33 cellular contexts compared by ENCODE assay signal in genomic region chr4:5842456-5842855, GRCh38. TPM values are rescaled to one million over a fixed set of nuclear protein-coding genes. Genes with fewer than 3 reads are reported as not detected.
"Had no signal": no experiment of that assay in that cellular context is flagged by ENCODE, and none has a peak within 500 bp of the region (broad histone marks: within the 10 kb centered on the region; RNA-seq: fewer than 3 reads in every experiment).

No MANE protein-coding gene starts in this region.

- H3K27ac ChIP-seq: ascending aorta, SJSA1 had no signal

- H3K9ac ChIP-seq: SK-N-SH had no signal

- H3K36me3 Mint-ChIP-seq: activated naive CD4-positive, alpha-beta T cell treated with anti-CD3 and anti-CD28 coated beads, Interleukin-2, amount 50 U/mL, for 24 hours; activated naive CD8-positive, alpha-beta T cell treated with anti-CD3 and anti-CD28 coated beads, Interleukin-2, amount 10 ng/mL, durations not matched to agents 7 days and 5 days had no signal

- H3K4me1 Mint-ChIP-seq: activated CD4-positive, alpha-beta T cell treated with anti-CD3 and anti-CD28 coated beads for 36 hours; activated CD4-positive, alpha-beta T cell treated with anti-CD3 and anti-CD28 coated beads, Interleukin-2, amount 10 ng/mL, durations not matched to agents 7 days and 5 days; activated naive CD4-positive, alpha-beta T cell treated with anti-CD3 and anti-CD28 coated beads, Interleukin-2, amount 50 U/mL, for 24 hours; activated naive CD8-positive, alpha-beta T cell treated with anti-CD3 and anti-CD28 coated beads, Interleukin-2, amount 10 ng/mL, durations not matched to agents 7 days and 5 days had no signal

- H3K9me2 ChIP-seq: SK-N-SH had no signal

- H3K9me3 ChIP-seq: ascending aorta, SJSA1, SK-N-SH had no signal

- H3K4me3 ChIP-seq: ascending aorta, SJSA1 had no signal

- H3K4me1 ChIP-seq: SJSA1 had no signal

- DNase-seq: activated CD4-positive, alpha-beta T cell treated with anti-CD3 and anti-CD28 coated beads for 36 hours; activated CD4-positive, alpha-beta T cell treated with anti-CD3 and anti-CD28 coated beads, Interleukin-2, amount 10 ng/mL, durations not matched to agents 7 days and 5 days; activated CD4-positive, alpha-beta T cell treated with anti-CD3 and anti-CD28 coated beads, Interleukin-2, amount 50 U/mL, for 48 hours; activated CD8-positive, alpha-beta T cell treated with anti-CD3 and anti-CD28 coated beads, Interleukin-2, amount 10 ng/mL, durations not matched to agents 7 days and 5 days; activated gamma-delta T cell; activated naive CD4-positive, alpha-beta T cell treated with Interleukin-2 at 50 U/mL for 16 hours; activated naive CD8-positive, alpha-beta T cell treated with anti-CD3 and anti-CD28 coated beads, Interleukin-2, amount 10 ng/mL, durations not matched to agents 7 days and 5 days; activated T-cell treated with anti-CD3 and anti-CD28 coated beads, Interleukin-2, amount 50 U/mL, for 24 hours; amygdala; KG1; MM.1S; MV-4-11; NCI-H1092 treated with DMSO at 0.1 percent for 48 hours; NCI-H1417; NCI-H146; NCI-H187; NCI-H2029 treated with DMSO at 0.1 percent for 48 hours; NCI-H2107; NCI-H2171; NCI-H510A; NCI-H526; NCI-H748 treated with DMSO at 0.1 percent for 48 hours; SHP77; SK-N-SH had no signal

- ATAC-seq: activated CD4-positive, alpha-beta T cell treated with anti-CD3 and anti-CD28 coated beads for 36 hours; activated CD4-positive, CD25-positive, alpha-beta regulatory T cell treated with anti-CD3 and anti-CD28 coated beads, Interleukin-2, amount 50 U/mL, for 24 hours; activated CD8-positive, alpha-beta T cell treated with anti-CD3 and anti-CD28 coated beads, Interleukin-2, amount 10 ng/mL, durations not matched to agents 7 days and 5 days; WTC11 had no signal

- H3K9me3 Mint-ChIP-seq: activated CD4-positive, alpha-beta T cell treated with anti-CD3 and anti-CD28 coated beads, Interleukin-2, amount 10 ng/mL, durations not matched to agents 7 days and 5 days; activated T-cell treated with anti-CD3 and anti-CD28 coated beads, Interleukin-2, amount 50 U/mL, for 24 hours; activated T-helper 2 cell treated with anti-CD3 and anti-CD28 coated beads, Interferon-gamma antibody, Interleukin-2, Interleukin-4, amounts not matched to agents 10 μg/mL and 5 μg/mL and 100 μg/mL, durations not matched to agents 14 hours and 24 hours and 36 hours; T-helper 2 cell treated with Interferon-gamma antibody and Interleukin-4, amounts not matched to agents 5 μg/mL and 100 μg/mL, for 36 hours; WTC11 had no signal

- H3K36me3 ChIP-seq: ascending aorta, SJSA1 had no signal

- H3K4me3 Mint-ChIP-seq: activated CD4-positive, alpha-beta T cell treated with anti-CD3 and anti-CD28 coated beads for 36 hours; activated CD4-positive, alpha-beta T cell treated with anti-CD3 and anti-CD28 coated beads, Interleukin-2, amount 10 ng/mL, durations not matched to agents 7 days and 5 days; activated CD8-positive, alpha-beta T cell treated with anti-CD3 and anti-CD28 coated beads, Interleukin-2, amount 10 ng/mL, durations not matched to agents 7 days and 5 days; activated naive CD4-positive, alpha-beta T cell treated with anti-CD3 and anti-CD28 coated beads, Interleukin-2, amount 50 U/mL, for 24 hours; activated naive CD8-positive, alpha-beta T cell treated with anti-CD3 and anti-CD28 coated beads, Interleukin-2, amount 10 ng/mL, durations not matched to agents 7 days and 5 days; activated T-cell treated with anti-CD3 and anti-CD28 coated beads, Interleukin-2, amount 50 U/mL, for 24 hours; T-helper 1 cell treated with Interleukin-12 subunit alpha and Interleukin-12 subunit beta and Interleukin-4 antibody, amounts not matched to agents 30 μg/mL and 1 μg/mL, for 36 hours; T-helper 2 cell treated with Interferon-gamma antibody and Interleukin-4, amounts not matched to agents 5 μg/mL and 100 μg/mL, for 36 hours; WTC11 had no signal

- H3K27ac Mint-ChIP-seq: activated CD4-positive, alpha-beta T cell treated with anti-CD3 and anti-CD28 coated beads for 36 hours; activated CD4-positive, alpha-beta T cell treated with anti-CD3 and anti-CD28 coated beads, Interleukin-2, amount 10 ng/mL, durations not matched to agents 7 days and 5 days; activated CD8-positive, alpha-beta T cell treated with anti-CD3 and anti-CD28 coated beads, Interleukin-2, amount 10 ng/mL, durations not matched to agents 7 days and 5 days; activated naive CD4-positive, alpha-beta T cell treated with anti-CD3 and anti-CD28 coated beads, Interleukin-2, amount 50 U/mL, for 24 hours; activated naive CD8-positive, alpha-beta T cell treated with anti-CD3 and anti-CD28 coated beads, Interleukin-2, amount 10 ng/mL, durations not matched to agents 7 days and 5 days; activated T-cell treated with anti-CD3 and anti-CD28 coated beads, Interleukin-2, amount 50 U/mL, for 24 hours; activated T-helper 2 cell treated with anti-CD3 and anti-CD28 coated beads, Interferon-gamma antibody, Interleukin-2, Interleukin-4, amounts not matched to agents 10 μg/mL and 5 μg/mL and 100 μg/mL, durations not matched to agents 14 hours and 24 hours and 36 hours; T-helper 1 cell treated with Interleukin-12 subunit alpha and Interleukin-12 subunit beta and Interleukin-4 antibody, amounts not matched to agents 30 μg/mL and 1 μg/mL, for 36 hours; T-helper 2 cell treated with Interferon-gamma antibody and Interleukin-4, amounts not matched to agents 5 μg/mL and 100 μg/mL, for 36 hours; WTC11 had no signal

- H3K4me2 ChIP-seq: SK-N-SH had no signal

- H3K27me3 ChIP-seq: ascending aorta, SJSA1 had no signal

RNA-seq across cellular contexts. Expression of gene CRMP1, which starts 50.4 kb away (rescaled TPM):
- total RNA-seq: activated CD4-positive, alpha-beta T cell treated with anti-CD3 and anti-CD28 coated beads for 36 hours; activated CD8-positive, alpha-beta T cell treated with anti-CD3 and anti-CD28 coated beads, Interleukin-2, amount 10 ng/mL, durations not matched to agents 7 days and 5 days; activated naive CD8-positive, alpha-beta T cell treated with anti-CD3 and anti-CD28 coated beads, Interleukin-2, amount 10 ng/mL, durations not matched to agents 7 days and 5 days; OCI-LY7; SJSA1 had no signal
